ENCODE assay signal across 2 cellular contexts in genomic region chr11:56990702-56991101, GRCh38.
TF ChIP-seq lines count a peak whose summit lies in the region.

No MANE protein-coding gene starts in this region.

TF ChIP-seq in HepG2, 621 proteins besides CTCF, POLR2A, EP300 and RAD21:
- TF ChIP-seq YEATS4 (CRISPR knock-in tag; IDR thresholded peaks at IDR 0.05; ENCODE audit: borderline replicate concordance): no peak
- TF ChIP-seq ZNF883 (CRISPR knock-in tag; IDR thresholded peaks at IDR 0.05; ENCODE audit: not compliant biosample characterization): no peak
- no peak for TF ChIP-seq PRDM15 (CRISPR knock-in tag; IDR thresholded peaks at IDR 0.05)
- TF ChIP-seq GATAD1 (CRISPR knock-in tag; IDR thresholded peaks at IDR 0.05): no peak
- TF ChIP-seq MAFK (conservative IDR thresholded peaks at IDR 0.05 in 1 of 2, IDR thresholded peaks at IDR 0.05 in 1 of 2; ENCODE audit: low read length in 2 of 2): peak; percentile 75 to 87
- TF ChIP-seq RXRA (CRISPR knock-in tag; IDR thresholded peaks at IDR 0.05): no peak
- TF ChIP-seq MAFF (IDR thresholded peaks at IDR 0.05; ENCODE audit: low read depth, low read length): peak; percentile 82

TF ChIP-seq in IMR-90, 13 proteins besides CTCF, POLR2A, EP300 and RAD21:
- TF ChIP-seq BHLHE40 (IDR thresholded peaks at IDR 0.05; ENCODE audit: low read depth, low read length) (no peak), MAFK (IDR thresholded peaks at IDR 0.05; ENCODE audit: low read depth, low read length) (peak; percentile 54; the same call in 1 of the 2 replicates)
